ENCODE assay signal across 20 cellular contexts in genomic region chr14:100391777-100392176, GRCh38. TPM values are rescaled to one million over a fixed set of nuclear protein-coding genes. Genes with fewer than 3 reads are reported as not detected.
A peak's percentile ranks its signal among the peaks of the same experiment; 100 is the strongest.
DNase-seq lines count a peak whose midpoint lies in the region; ATAC-seq and TF ChIP-seq lines count a peak whose summit lies in the region.
"Had no signal": no experiment of that assay in that cellular context is flagged by ENCODE, and none has a peak within 500 bp of the region (broad histone marks: within the 10 kb centered on the region; RNA-seq: fewer than 3 reads in every experiment).

No MANE protein-coding gene starts in this region.

- H3K9me3 Mint-ChIP-seq in type B pancreatic cell = no peaks in the 10 kb centered on the region
- H3K9me3 Mint-ChIP-seq: stimulated activated memory B cell treated with anti-CD40 and anti-IgM and Interleukin-4, amounts not matched to agents 10 μg/mL and 1 μg/mL and 100 μg/mL, for 72 hours had no signal

- no peak overlapping the region for H3K27ac Mint-ChIP-seq in type B pancreatic cell
- H3K27ac Mint-ChIP-seq: activated CD4-positive, alpha-beta T cell treated with anti-CD3 and anti-CD28 coated beads for 36 hours; stimulated activated memory B cell treated with anti-CD40 and anti-IgM and Interleukin-4, amounts not matched to agents 10 μg/mL and 1 μg/mL and 100 μg/mL, for 72 hours had no signal

- no peak for TF ChIP-seq CTCF in fibroblast of lung (conservative IDR thresholded peaks at IDR 0.05 in 1 of 2, IDR thresholded peaks at IDR 0.05 in 1 of 2; ENCODE audit: low read depth in 1 of 2, low read length in 2 of 2)
- no peak for TF ChIP-seq CTCF in type B pancreatic cell (conservative IDR thresholded peaks at IDR 0.05)

- H3K4me1 ChIP-seq in BLaER1 treated with 17β-estradiol and CSF1 and Interleukin-3, amounts not matched to agents 10 nM and 100 nM = peaks cover 19 to 81% (median 51%) of the 10 kb centered on the region in 10 experiments; a peak in 19 of 20 replicates
- H3K4me1 ChIP-seq in fibroblast of lung (ENCODE audit: control insufficient read depth, extremely low read depth, insufficient read depth, low read length) = peaks cover 11% of the 10 kb centered on the region
- H3K4me1 ChIP-seq: ascending aorta had no signal

- no peaks in the 10 kb centered on the region for H3K27me3 ChIP-seq in BLaER1 treated with 17β-estradiol and CSF1 and Interleukin-3, amounts not matched to agents 10 nM and 100 nM
- no peaks in the 10 kb centered on the region for H3K27me3 ChIP-seq in fibroblast of lung (ENCODE audit: control insufficient read depth, insufficient read depth, low read length)
- H3K27me3 ChIP-seq: ascending aorta, suprapubic skin had no signal

- H3K9ac ChIP-seq in BLaER1 treated with 17β-estradiol and CSF1 and Interleukin-3, amounts not matched to agents 10 nM and 100 nM = peak overlapping the region in 1 of 11 experiments; percentile 9; a peak in 3 of 22 replicates
- H3K9ac ChIP-seq in fibroblast of lung (ENCODE audit: insufficient read depth, low read length) = no peak overlapping the region

- H3K36me3 Mint-ChIP-seq in type B pancreatic cell = peaks cover 4% of the 10 kb centered on the region

- H4K20me1 ChIP-seq in BLaER1 treated with 17β-estradiol and CSF1 and Interleukin-3, amounts not matched to agents 10 nM and 100 nM = peaks cover 0 to 44% (median 0%) of the 10 kb centered on the region in 11 experiments; a peak in 5 of 22 replicates
- H4K20me1 ChIP-seq in fibroblast of lung (ENCODE audit: control insufficient read depth, extremely low read depth, insufficient read depth, low read length) = no peaks in the 10 kb centered on the region

- H3K27ac ChIP-seq in BLaER1 treated with 17β-estradiol and CSF1 and Interleukin-3, amounts not matched to agents 10 nM and 100 nM = peak overlapping the region in 7 of 11 experiments; percentile 29 to 62 (median 41); a peak in 13 of 22 replicates
- peak overlapping the region; percentile 49 for H3K27ac ChIP-seq in fibroblast of lung (ENCODE audit: insufficient read depth, low read length)
- H3K27ac ChIP-seq: ascending aorta, prostate gland, suprapubic skin had no signal

- H3K4me3 ChIP-seq in BLaER1 treated with 17β-estradiol and CSF1 and Interleukin-3, amounts not matched to agents 10 nM and 100 nM = no peak overlapping the region
- H3K4me3 ChIP-seq in fibroblast of lung (replicated peaks in 1 of 4; ENCODE audit: control extremely low read depth in 1 of 4, insufficient read depth in 1 of 4, low read depth in 3 of 4, low read length in 4 of 4) = peak overlapping the region in 1 of 4 experiments; percentile 4
- H3K4me3 ChIP-seq: ascending aorta, lung, prostate gland, suprapubic skin had no signal

- peak; percentile 85 for DNase-seq in NCI-H69 (lab: John Stamatoyannopoulos, UW)
- peak in 1 of 2 donors; percentile 77 for DNase-seq in fibroblast of lung (ENCODE audit: low read depth in 2 of 2)
- no peak for DNase-seq in type B pancreatic cell (ENCODE audit: extremely low spot score, unreplicated experiment)
- DNase-seq in kidney tubule cell (ENCODE audit: low spot score) = no peak
- no peak for DNase-seq in AML-193 (lab: John Stamatoyannopoulos, UW)
- DNase-seq: activated CD4-positive, alpha-beta T cell treated with anti-CD3 and anti-CD28 coated beads for 36 hours; activated naive CD4-positive, alpha-beta T cell treated with anti-CD3 and anti-CD28 coated beads, Interleukin-2, amount 50 U/mL, for 16 hours; C1 segment of cervical spinal cord; central memory CD4-positive, alpha-beta T cell; NCI-H1694; SIG-M5; stimulated activated CD4-positive, alpha-beta T cell treated with anti-CD3 and anti-CD28 coated beads, Interleukin-2, amount 100 ng/mL, for 24 hours; T-helper 1 cell had no signal

- H3K9me3 ChIP-seq in BLaER1 treated with 17β-estradiol and CSF1 and Interleukin-3, amounts not matched to agents 10 nM and 100 nM (replicated peaks in 1 of 11) = no peaks in the 10 kb centered on the region
- H3K9me3 ChIP-seq in fibroblast of lung (ENCODE audit: control insufficient read depth, insufficient read depth, low read depth, low read length) = no peaks in the 10 kb centered on the region
- H3K9me3 ChIP-seq: ascending aorta, prostate gland, suprapubic skin had no signal

- H3K4me2 ChIP-seq in BLaER1 treated with 17β-estradiol and CSF1 and Interleukin-3, amounts not matched to agents 10 nM and 100 nM = peak overlapping the region in 9 of 11 experiments; percentile 49 to 82 (median 69); a peak in 16 of 22 replicates
- peak overlapping the region; percentile 5 for H3K4me2 ChIP-seq in fibroblast of lung (ENCODE audit: extremely low read depth, insufficient read depth, low read length)

- no peak for ATAC-seq in HG03521 (IDR thresholded peaks at IDR 0.05; ENCODE audit: unreplicated experiment)
- ATAC-seq: activated CD4-positive, alpha-beta T cell treated with anti-CD3 and anti-CD28 coated beads for 36 hours; stimulated activated memory B cell treated with anti-CD40 and anti-IgM and Interleukin-4, amounts not matched to agents 10 μg/mL and 1 μg/mL and 100 μg/mL, for 72 hours had no signal

- peaks cover 0 to 6% (median 0%) of the 10 kb centered on the region in 11 experiments; a peak in 2 of 22 replicates for H3K36me3 ChIP-seq in BLaER1 treated with 17β-estradiol and CSF1 and Interleukin-3, amounts not matched to agents 10 nM and 100 nM
- no peaks in the 10 kb centered on the region for H3K36me3 ChIP-seq in fibroblast of lung (ENCODE audit: control insufficient read depth, insufficient read depth, low read length)
- H3K36me3 ChIP-seq: ascending aorta, prostate gland had no signal

- no peaks in the 10 kb centered on the region for H3K27me3 Mint-ChIP-seq in type B pancreatic cell
- H3K27me3 Mint-ChIP-seq: activated CD4-positive, alpha-beta T cell treated with anti-CD3 and anti-CD28 coated beads for 36 hours; stimulated activated memory B cell treated with anti-CD40 and anti-IgM and Interleukin-4, amounts not matched to agents 10 μg/mL and 1 μg/mL and 100 μg/mL, for 72 hours had no signal

- H3K4me1 Mint-ChIP-seq in type B pancreatic cell (ENCODE audit: unreplicated experiment) = peaks cover 65% of the 10 kb centered on the region

- H3K79me2 ChIP-seq in fibroblast of lung (ENCODE audit: control insufficient read depth, insufficient read depth, low read length) = peaks cover 7% of the 10 kb centered on the region

- H2AFZ ChIP-seq in fibroblast of lung (ENCODE audit: low read length) = no peak overlapping the region

- H3K4me3 Mint-ChIP-seq in type B pancreatic cell = peak overlapping the region; percentile 21
- H3K4me3 Mint-ChIP-seq: activated CD4-positive, alpha-beta T cell treated with anti-CD3 and anti-CD28 coated beads for 36 hours; stimulated activated memory B cell treated with anti-CD40 and anti-IgM and Interleukin-4, amounts not matched to agents 10 μg/mL and 1 μg/mL and 100 μg/mL, for 72 hours had no signal

RNA-seq across cellular contexts. Expression of gene WDR25, which starts 15.5 kb away (rescaled TPM):
- total RNA-seq in fibroblast of lung = 15.4 and 20.3 TPM in 2 replicates
- polyA plus RNA-seq in fibroblast of lung = 10.1 and 21.2 TPM in 2 replicates
- polyA plus RNA-seq in fibroblast of lung (2012) = 10.3 and 19.7 TPM in 2 replicates
- 9.5 and 20.6 TPM in 2 replicates for polyA minus RNA-seq in fibroblast of lung (ENCODE audit: low replicate concordance)
- total RNA-seq in type B pancreatic cell (ENCODE audit: low replicate concordance) = 9.6 and 11.3 TPM in 2 replicates
